Comparison of ENCODE assay signal across 18 cellular contexts in genomic region chr10:70714245-70714644, GRCh38. TPM values are rescaled to one million over a fixed set of nuclear protein-coding genes. Genes with fewer than 3 reads are reported as not detected.
"Had no signal": no experiment of that assay in that cellular context is flagged by ENCODE, and none has a peak within 500 bp of the region (broad histone marks: within the 10 kb centered on the region; RNA-seq: fewer than 3 reads in every experiment).

No MANE protein-coding gene starts in this region.

- ATAC-seq: activated CD8-positive, alpha-beta T cell treated with anti-CD3 and anti-CD28 coated beads for 36 hours; activated naive CD8-positive, alpha-beta T cell treated with anti-CD3 and anti-CD28 coated beads, Interleukin-2, amount 50 U/mL, for 24 hours; left lung; natural killer cell; pancreas; stimulated activated naive B cell treated with anti-CD40 and anti-IgM and Interleukin-4, amounts not matched to agents 10 μg/mL and 1 μg/mL and 100 μg/mL, for 72 hours had no signal

- H3K9me3 ChIP-seq: left lung, pancreas, tibial artery had no signal

- FAIRE-seq: kidney, pancreas, urothelium cell line had no signal

- H3K27me3 ChIP-seq: left lung, pancreas, tibial artery had no signal

- H3K36me3 ChIP-seq: left lung, pancreas, tibial artery had no signal

- H3K4me1 ChIP-seq: pancreas, tibial artery had no signal

- H3K27ac ChIP-seq: epithelial cell of prostate, left lung, pancreas, tibial artery had no signal

- H3K4me3 ChIP-seq: left lung, pancreas, tibial artery had no signal

- DNase-seq: activated CD4-positive, alpha-beta T cell treated with anti-CD3 and anti-CD28 coated beads for 48 hours; activated CD4-positive, CD25-positive, alpha-beta regulatory T cell; activated CD8-positive, alpha-beta T cell treated with anti-CD3 and anti-CD28 coated beads for 36 hours; activated naive CD4-positive, alpha-beta T cell treated with anti-CD3 and anti-CD28 coated beads, Interleukin-2, amount 10 ng/mL, durations not matched to agents 7 days and 5 days; activated naive CD8-positive, alpha-beta T cell treated with anti-CD3 and anti-CD28 coated beads, Interleukin-2, amount 50 U/mL, for 24 hours; activated T-cell treated with anti-CD3 and anti-CD28 coated beads, Interleukin-2, amount 50 U/mL, for 1 hour; cerebellar nuclear complex; dermis blood vessel endothelial cell; kidney; left lung; natural killer cell; pancreas; stimulated activated naive B cell treated with anti-CD40 and anti-IgM and Interleukin-4, amounts not matched to agents 10 μg/mL and 1 μg/mL and 100 μg/mL, for 72 hours; T1000; tibial artery had no signal

RNA-seq across cellular contexts. Expression of gene ADAMTS14, which starts 41.9 kb away (rescaled TPM):
- total RNA-seq: lung microvascular endothelial cell had no signal
